Comparison of ENCODE assay signal across 1 cellular context in the genomic region with DNA sequence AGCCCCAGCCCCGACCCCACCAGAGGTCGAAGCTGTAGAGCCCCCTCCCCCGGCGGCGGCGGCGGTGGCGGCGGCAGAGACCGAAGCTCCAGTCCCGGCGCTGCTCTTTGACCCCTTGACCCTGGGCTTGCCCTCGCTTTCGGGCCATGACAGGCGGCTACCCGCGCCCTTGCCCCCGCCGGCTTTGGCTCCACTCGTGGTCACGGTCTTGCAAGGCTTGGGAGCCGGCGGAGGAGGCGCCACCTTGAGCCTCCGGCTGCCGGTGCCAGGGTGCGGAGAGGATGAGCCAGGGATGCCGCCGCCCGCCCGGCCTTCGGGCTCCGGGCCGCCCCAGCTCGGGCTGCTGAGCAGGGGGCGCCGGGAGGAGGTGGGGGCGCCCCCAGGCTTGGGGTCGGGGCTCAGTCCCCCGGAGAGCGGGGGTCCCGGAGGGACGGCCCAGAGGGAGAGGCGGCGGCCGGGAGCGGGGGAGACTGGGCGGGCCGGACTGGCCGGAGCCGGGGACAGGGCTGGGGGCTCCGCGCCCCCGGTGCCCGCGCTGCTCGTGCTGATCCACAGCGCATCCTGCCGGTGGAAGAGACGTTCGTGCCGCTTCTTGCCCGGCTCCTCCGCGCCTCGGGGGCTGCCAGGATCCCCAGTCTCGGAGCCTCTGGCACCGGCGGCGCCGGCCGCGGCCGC.
A peak's percentile ranks its signal among the peaks of the same experiment; 100 is the strongest.
TF ChIP-seq lines count a peak whose summit lies in the region.

No MANE protein-coding gene starts in this region.

TF ChIP-seq in HepG2, 621 proteins besides CTCF, POLR2A, EP300 and RAD21 (continues in another document):
- TF ChIP-seq, protein P1, sequence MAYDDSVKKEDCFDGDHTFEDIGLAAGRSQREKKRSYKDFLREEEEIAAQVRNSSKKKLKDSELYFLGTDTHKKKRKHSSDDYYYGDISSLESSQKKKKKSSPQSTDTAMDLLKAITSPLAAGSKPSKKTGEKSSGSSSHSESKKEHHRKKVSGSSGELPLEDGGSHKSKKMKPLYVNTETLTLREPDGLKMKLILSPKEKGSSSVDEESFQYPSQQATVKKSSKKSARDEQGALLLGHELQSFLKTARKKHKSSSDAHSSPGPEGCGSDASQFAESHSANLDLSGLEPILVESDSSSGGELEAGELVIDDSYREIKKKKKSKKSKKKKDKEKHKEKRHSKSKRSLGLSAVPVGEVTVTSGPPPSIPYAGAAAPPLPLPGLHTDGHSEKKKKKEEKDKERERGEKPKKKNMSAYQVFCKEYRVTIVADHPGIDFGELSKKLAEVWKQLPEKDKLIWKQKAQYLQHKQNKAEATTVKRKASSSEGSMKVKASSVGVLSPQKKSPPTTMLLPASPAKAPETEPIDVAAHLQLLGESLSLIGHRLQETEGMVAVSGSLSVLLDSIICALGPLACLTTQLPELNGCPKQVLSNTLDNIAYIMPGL (CRISPR knock-in tag; IDR thresholded peaks at IDR 0.05; ENCODE audit: borderline replicate concordance in 1 of 2, low read depth in 1 of 2): 0 out of 4 replicates have a peak, but pooled peaks of 1 of the 2 experiments have one; percentile 22
- TF ChIP-seq ZNF530 (CRISPR knock-in tag; IDR thresholded peaks at IDR 0.05; ENCODE audit: low read depth): no peak
- TF ChIP-seq, protein P2, sequence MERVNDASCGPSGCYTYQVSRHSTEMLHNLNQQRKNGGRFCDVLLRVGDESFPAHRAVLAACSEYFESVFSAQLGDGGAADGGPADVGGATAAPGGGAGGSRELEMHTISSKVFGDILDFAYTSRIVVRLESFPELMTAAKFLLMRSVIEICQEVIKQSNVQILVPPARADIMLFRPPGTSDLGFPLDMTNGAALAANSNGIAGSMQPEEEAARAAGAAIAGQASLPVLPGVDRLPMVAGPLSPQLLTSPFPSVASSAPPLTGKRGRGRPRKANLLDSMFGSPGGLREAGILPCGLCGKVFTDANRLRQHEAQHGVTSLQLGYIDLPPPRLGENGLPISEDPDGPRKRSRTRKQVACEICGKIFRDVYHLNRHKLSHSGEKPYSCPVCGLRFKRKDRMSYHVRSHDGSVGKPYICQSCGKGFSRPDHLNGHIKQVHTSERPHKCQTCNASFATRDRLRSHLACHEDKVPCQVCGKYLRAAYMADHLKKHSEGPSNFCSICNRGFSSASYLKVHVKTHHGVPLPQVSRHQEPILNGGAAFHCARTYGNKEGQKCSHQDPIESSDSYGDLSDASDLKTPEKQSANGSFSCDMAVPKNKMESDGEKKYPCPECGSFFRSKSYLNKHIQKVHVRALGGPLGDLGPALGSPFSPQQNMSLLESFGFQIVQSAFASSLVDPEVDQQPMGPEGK (CRISPR knock-in tag; IDR thresholded peaks at IDR 0.05): peak; percentile 51; the same call in 1 of the 2 replicates
- TF ChIP-seq ZNF562 (CRISPR knock-in tag; IDR thresholded peaks at IDR 0.05; ENCODE audit: borderline replicate concordance): no peak
- TF ChIP-seq NFIB (CRISPR knock-in tag; IDR thresholded peaks at IDR 0.05; ENCODE audit: borderline replicate concordance): no peak
- TF ChIP-seq ZNF841 (CRISPR knock-in tag; IDR thresholded peaks at IDR 0.05; ENCODE audit: borderline replicate concordance): no peak
- no peak for TF ChIP-seq ZNF251 (CRISPR knock-in tag; IDR thresholded peaks at IDR 0.05)
- TF ChIP-seq ZBTB49 (CRISPR knock-in tag; IDR thresholded peaks at IDR 0.05; ENCODE audit: borderline replicate concordance): no peak
- TF ChIP-seq CENPX (CRISPR knock-in tag; IDR thresholded peaks at IDR 0.05): no peak
- TF ChIP-seq MYC (CRISPR knock-in tag; IDR thresholded peaks at IDR 0.05; ENCODE audit: borderline replicate concordance): peak; percentile 27; the same call in 1 of the 2 replicates
- TF ChIP-seq, protein P3, sequence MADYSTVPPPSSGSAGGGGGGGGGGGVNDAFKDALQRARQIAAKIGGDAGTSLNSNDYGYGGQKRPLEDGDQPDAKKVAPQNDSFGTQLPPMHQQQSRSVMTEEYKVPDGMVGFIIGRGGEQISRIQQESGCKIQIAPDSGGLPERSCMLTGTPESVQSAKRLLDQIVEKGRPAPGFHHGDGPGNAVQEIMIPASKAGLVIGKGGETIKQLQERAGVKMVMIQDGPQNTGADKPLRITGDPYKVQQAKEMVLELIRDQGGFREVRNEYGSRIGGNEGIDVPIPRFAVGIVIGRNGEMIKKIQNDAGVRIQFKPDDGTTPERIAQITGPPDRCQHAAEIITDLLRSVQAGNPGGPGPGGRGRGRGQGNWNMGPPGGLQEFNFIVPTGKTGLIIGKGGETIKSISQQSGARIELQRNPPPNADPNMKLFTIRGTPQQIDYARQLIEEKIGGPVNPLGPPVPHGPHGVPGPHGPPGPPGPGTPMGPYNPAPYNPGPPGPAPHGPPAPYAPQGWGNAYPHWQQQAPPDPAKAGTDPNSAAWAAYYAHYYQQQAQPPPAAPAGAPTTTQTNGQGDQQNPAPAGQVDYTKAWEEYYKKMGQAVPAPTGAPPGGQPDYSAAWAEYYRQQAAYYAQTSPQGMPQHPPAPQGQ (CRISPR knock-in tag; IDR thresholded peaks at IDR 0.05; ENCODE audit: borderline replicate concordance): no peak
- no peak for TF ChIP-seq THYN1 (CRISPR knock-in tag; IDR thresholded peaks at IDR 0.05; ENCODE audit: borderline replicate concordance, low read depth)
- no peak for TF ChIP-seq ZNF572 (CRISPR knock-in tag; IDR thresholded peaks at IDR 0.05)
- TF ChIP-seq RBAK (CRISPR knock-in tag; IDR thresholded peaks at IDR 0.05): no peak
- TF ChIP-seq ZNF317 (CRISPR knock-in tag; IDR thresholded peaks at IDR 0.05): no peak
- no peak for TF ChIP-seq ZNF619 (CRISPR knock-in tag; IDR thresholded peaks at IDR 0.05)
- TF ChIP-seq SSRP1 (CRISPR knock-in tag; IDR thresholded peaks at IDR 0.05): no peak
- no peak for TF ChIP-seq ZNF10 (CRISPR knock-in tag; IDR thresholded peaks at IDR 0.05; ENCODE audit: borderline replicate concordance, low read depth)
- TF ChIP-seq ZNF790 (CRISPR knock-in tag; IDR thresholded peaks at IDR 0.05; ENCODE audit: borderline replicate concordance): no peak
- TF ChIP-seq ZNF510 (CRISPR knock-in tag; IDR thresholded peaks at IDR 0.05; ENCODE audit: low read depth): no peak
- peak; percentile 55; the same call in 1 of the 2 replicates for TF ChIP-seq PRDM15 (CRISPR knock-in tag; IDR thresholded peaks at IDR 0.05)
- TF ChIP-seq SRSF9 (IDR thresholded peaks at IDR 0.05; ENCODE audit: borderline replicate concordance, insufficient read depth, low read depth, low read length, poor library complexity, severe bottlenecking): no peak
- no peak for TF ChIP-seq ZSCAN21 (CRISPR knock-in tag; IDR thresholded peaks at IDR 0.05; ENCODE audit: borderline replicate concordance)
- TF ChIP-seq MXD3 (CRISPR knock-in tag; IDR thresholded peaks at IDR 0.05): no peak
- TF ChIP-seq NFRKB (IDR thresholded peaks at IDR 0.05): no peak
- TF ChIP-seq, protein P4, sequence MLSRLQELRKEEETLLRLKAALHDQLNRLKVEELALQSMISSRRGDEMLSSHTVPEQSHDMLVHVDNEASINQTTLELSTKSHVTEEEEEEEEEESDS (CRISPR knock-in tag; IDR thresholded peaks at IDR 0.05; ENCODE audit: borderline replicate concordance): no peak
- TF ChIP-seq, protein P5, sequence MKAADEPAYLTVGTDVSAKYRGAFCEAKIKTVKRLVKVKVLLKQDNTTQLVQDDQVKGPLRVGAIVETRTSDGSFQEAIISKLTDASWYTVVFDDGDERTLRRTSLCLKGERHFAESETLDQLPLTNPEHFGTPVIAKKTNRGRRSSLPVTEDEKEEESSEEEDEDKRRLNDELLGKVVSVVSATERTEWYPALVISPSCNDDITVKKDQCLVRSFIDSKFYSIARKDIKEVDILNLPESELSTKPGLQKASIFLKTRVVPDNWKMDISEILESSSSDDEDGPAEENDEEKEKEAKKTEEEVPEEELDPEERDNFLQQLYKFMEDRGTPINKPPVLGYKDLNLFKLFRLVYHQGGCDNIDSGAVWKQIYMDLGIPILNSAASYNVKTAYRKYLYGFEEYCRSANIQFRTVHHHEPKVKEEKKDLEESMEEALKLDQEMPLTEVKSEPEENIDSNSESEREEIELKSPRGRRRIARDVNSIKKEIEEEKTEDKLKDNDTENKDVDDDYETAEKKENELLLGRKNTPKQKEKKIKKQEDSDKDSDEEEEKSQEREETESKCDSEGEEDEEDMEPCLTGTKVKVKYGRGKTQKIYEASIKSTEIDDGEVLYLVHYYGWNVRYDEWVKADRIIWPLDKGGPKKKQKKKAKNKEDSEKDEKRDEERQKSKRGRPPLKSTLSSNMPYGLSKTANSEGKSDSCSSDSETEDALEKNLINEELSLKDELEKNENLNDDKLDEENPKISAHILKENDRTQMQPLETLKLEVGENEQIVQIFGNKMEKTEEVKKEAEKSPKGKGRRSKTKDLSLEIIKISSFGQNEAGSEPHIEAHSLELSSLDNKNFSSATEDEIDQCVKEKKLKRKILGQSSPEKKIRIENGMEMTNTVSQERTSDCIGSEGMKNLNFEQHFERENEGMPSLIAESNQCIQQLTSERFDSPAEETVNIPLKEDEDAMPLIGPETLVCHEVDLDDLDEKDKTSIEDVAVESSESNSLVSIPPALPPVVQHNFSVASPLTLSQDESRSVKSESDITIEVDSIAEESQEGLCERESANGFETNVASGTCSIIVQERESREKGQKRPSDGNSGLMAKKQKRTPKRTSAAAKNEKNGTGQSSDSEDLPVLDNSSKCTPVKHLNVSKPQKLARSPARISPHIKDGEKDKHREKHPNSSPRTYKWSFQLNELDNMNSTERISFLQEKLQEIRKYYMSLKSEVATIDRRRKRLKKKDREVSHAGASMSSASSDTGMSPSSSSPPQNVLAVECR (CRISPR knock-in tag; IDR thresholded peaks at IDR 0.05; ENCODE audit: borderline replicate concordance): 0 out of 2 replicates have a peak, but pooled peaks have one; percentile 32
- TF ChIP-seq NR2C2 (CRISPR knock-in tag; IDR thresholded peaks at IDR 0.05; ENCODE audit: borderline replicate concordance): peak; percentile 58
- no peak for TF ChIP-seq EZH2 (conservative IDR thresholded peaks at IDR 0.05; ENCODE audit: low read depth, low read length)
- TF ChIP-seq HHEX (CRISPR knock-in tag; IDR thresholded peaks at IDR 0.05): no peak
- no peak for TF ChIP-seq ZBTB1 (CRISPR knock-in tag; IDR thresholded peaks at IDR 0.05; ENCODE audit: borderline replicate concordance)
- no peak for TF ChIP-seq ZNF703 (CRISPR knock-in tag; IDR thresholded peaks at IDR 0.05; ENCODE audit: borderline replicate concordance)
- no peak for TF ChIP-seq KLF12 (CRISPR knock-in tag; IDR thresholded peaks at IDR 0.05; ENCODE audit: borderline replicate concordance)
- peak; percentile 27; the same call in 1 of the 2 replicates for TF ChIP-seq UBTF (CRISPR knock-in tag; IDR thresholded peaks at IDR 0.05)
- TF ChIP-seq ZNF660 (CRISPR knock-in tag; IDR thresholded peaks at IDR 0.05; ENCODE audit: borderline replicate concordance, low read depth): no peak
